In genomic region chr6:143260857-143261256, GRCh38 we compare ENCODE assay signal across 23 cellular contexts.
DNase-seq lines count a peak whose midpoint lies in the region; ATAC-seq and TF ChIP-seq lines count a peak whose summit lies in the region.
"Had no signal": no experiment of that assay in that cellular context is flagged by ENCODE, and none has a peak within 500 bp of the region (broad histone marks: within the 10 kb centered on the region; RNA-seq: fewer than 3 reads in every experiment).

No MANE protein-coding gene starts in this region.

- ATAC-seq in HG03521 (IDR thresholded peaks at IDR 0.05; ENCODE audit: unreplicated experiment): no peak
- ATAC-seq: activated naive CD8-positive, alpha-beta T cell treated with anti-CD3 and anti-CD28 coated beads, Interleukin-2, amount 50 U/mL, for 24 hours; gastrocnemius medialis; stimulated activated naive B cell treated with anti-CD40 and anti-IgM and Interleukin-4, amounts not matched to agents 10 μg/mL and 1 μg/mL and 100 μg/mL, for 72 hours; T-cell had no signal

- no peak overlapping the region for H3K4me3 ChIP-seq in astrocyte of the spinal cord (ENCODE audit: low read depth, low read length)
- H3K4me3 ChIP-seq: cardiac muscle cell, gastrocnemius medialis had no signal

- in situ Hi-C loops in astrocyte of the spinal cord (cut with HindIII; ENCODE audit: low sequenced_read_pairs): no loop called here

- TF ChIP-seq CTCF in astrocyte of the spinal cord (IDR thresholded peaks at IDR 0.05; ENCODE audit: low read depth, low read length): no peak

- DNase-seq in AG20443 (ENCODE audit: low spot score): peak; percentile 75
- peak; percentile 58 for DNase-seq in HT1080 (ENCODE audit: low read depth)
- peak; percentile 29 for DNase-seq in astrocyte of the spinal cord (ENCODE audit: low read depth, low spot score)
- DNase-seq in kidney tubule cell (ENCODE audit: low spot score): peak; percentile 62
- DNase-seq in SW480 (ENCODE audit: low spot score): no peak
- DNase-seq in Kasumi-1 (lab: John Stamatoyannopoulos, UW): no peak
- DNase-seq in HT-29 (ENCODE audit: low spot score): no peak
- DNase-seq: activated CD4-positive, alpha-beta T cell treated with anti-CD3 and anti-CD28 coated beads, Interleukin-2, amount 10 ng/mL, durations not matched to agents 7 days and 5 days; activated CD8-positive, alpha-beta memory T cell treated with anti-CD3 and anti-CD28 coated beads, Interleukin-2, amount 50 U/mL, for 48 hours; activated effector memory CD4-positive, alpha-beta T cell treated with Interleukin-2 at 50 U/mL for 16 hours; activated naive CD8-positive, alpha-beta T cell treated with anti-CD3 and anti-CD28 coated beads, Interleukin-2, amount 50 U/mL, for 24 hours; dermis blood vessel endothelial cell; gastrocnemius medialis; NCI-H187; NCI-H774; nephron progenitor cell; OCI-M1; SHP77 treated with DMSO at 0.1 percent for 48 hours; stimulated activated CD4-positive, alpha-beta T cell treated with anti-CD3 and anti-CD28 coated beads, Interleukin-1b, Interleukin-23, amount 100 ng/mL, for 48 hours; stimulated activated naive B cell treated with anti-CD40 and anti-IgM and Interleukin-4, amounts not matched to agents 10 μg/mL and 1 μg/mL and 100 μg/mL, for 72 hours; T-cell had no signal

Comparison
In these comparisons a context has a peak if more than half of its experiments do, and no peak if none do; other contexts are left out.
1. DNase-seq: peak in AG20443 (single experiment), HT1080 (single experiment), astrocyte of the spinal cord (single experiment) and kidney tubule cell (single experiment); none in SW480 (single experiment), Kasumi-1 (0 of 2) and HT-29 (single experiment).